Comparison of ENCODE assay signal across 12 cellular contexts in the genomic region with DNA sequence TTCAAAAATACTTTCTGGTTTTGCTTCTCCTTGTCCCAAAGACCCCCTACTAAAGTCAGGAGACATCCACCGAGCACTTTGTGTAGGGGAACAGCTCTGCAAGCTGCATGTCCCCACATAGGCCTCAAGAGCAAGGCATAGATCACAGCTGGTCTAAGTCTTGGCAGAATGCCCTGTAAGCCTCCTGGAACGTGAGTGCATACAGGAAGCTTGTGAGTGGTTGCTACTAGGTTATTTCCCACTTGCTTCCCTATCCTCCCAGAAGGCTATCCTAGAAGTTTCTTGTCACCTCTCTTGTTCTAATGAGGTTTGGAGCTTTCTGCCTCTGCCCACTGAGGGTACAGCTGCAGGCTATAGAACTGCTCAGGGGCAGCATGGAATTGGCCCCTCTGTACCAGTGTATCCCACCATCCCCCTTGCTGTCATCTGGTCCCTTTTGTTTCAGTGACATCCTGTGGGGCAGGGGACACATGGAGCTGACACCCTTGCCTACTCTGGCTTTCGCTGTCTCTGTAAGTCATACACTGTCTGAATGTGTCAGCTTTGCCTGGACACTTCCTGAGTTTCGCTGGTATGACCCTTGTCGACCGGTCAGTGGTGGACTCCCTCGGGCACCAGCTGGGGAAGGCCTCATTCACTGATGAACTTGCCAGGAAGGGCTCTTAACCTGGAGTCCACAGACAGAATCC. TPM values are rescaled to one million over a fixed set of nuclear protein-coding genes. Genes with fewer than 3 reads are reported as not detected.
DNase-seq lines count a peak whose midpoint lies in the region; ATAC-seq, FAIRE-seq and TF ChIP-seq lines count a peak whose summit lies in the region.
"Had no signal": no experiment of that assay in that cellular context is flagged by ENCODE, and none has a peak within 500 bp of the region (broad histone marks: within the 10 kb centered on the region; RNA-seq: fewer than 3 reads in every experiment).

No MANE protein-coding gene starts in this region.

- H3K4me1 Mint-ChIP-seq in activated CD4-positive, alpha-beta T cell treated with anti-CD3 and anti-CD28 coated beads for 36 hours = no peaks in the 10 kb centered on the region

- no peak overlapping the region for H3K9ac ChIP-seq in endothelial cell of umbilical vein (replicated peaks; ENCODE audit: extremely low read depth, insufficient read depth, low read length)

- intact Hi-C loops in endothelial cell of umbilical vein (cut with micrococcal nuclease) = no loop called here
- intact Hi-C loops in activated CD4-positive, alpha-beta T cell treated with anti-CD3 and anti-CD28 coated beads for 36 hours (cut with DNase I, micrococcal nuclease) = no loop called here

- no TSS peak for BruUV-seq in endothelial cell of umbilical vein (replicated peaks; lab: Mats Ljungman, UMichigan)

- no peaks in the 10 kb centered on the region for H4K20me1 ChIP-seq in endothelial cell of umbilical vein (replicated peaks; ENCODE audit: control insufficient read depth, extremely low read depth, insufficient read depth, low read length)

- H3K36me3 Mint-ChIP-seq in activated CD4-positive, alpha-beta T cell treated with anti-CD3 and anti-CD28 coated beads for 36 hours (ENCODE audit: low read depth) = no peaks in the 10 kb centered on the region

- no peaks in the 10 kb centered on the region for H3K79me2 ChIP-seq in endothelial cell of umbilical vein (ENCODE audit: control insufficient read depth, insufficient read depth, low read length)

- H3K4me3 Mint-ChIP-seq in activated CD4-positive, alpha-beta T cell treated with anti-CD3 and anti-CD28 coated beads for 36 hours = no peak overlapping the region

- H3K27me3 Mint-ChIP-seq in activated CD4-positive, alpha-beta T cell treated with anti-CD3 and anti-CD28 coated beads for 36 hours = no peaks in the 10 kb centered on the region

- H3K27ac Mint-ChIP-seq in activated CD4-positive, alpha-beta T cell treated with anti-CD3 and anti-CD28 coated beads for 36 hours = no peak overlapping the region

- H3K4me1 ChIP-seq in HEK293 (ENCODE audit: control insufficient read depth, insufficient read depth, low read length) (no peaks in the 10 kb centered on the region), endothelial cell of umbilical vein (ENCODE audit: control insufficient read depth, extremely low read depth, insufficient read depth, low read length) (no peaks in the 10 kb centered on the region), HAP-1 (no peaks in the 10 kb centered on the region)
- H3K4me1 ChIP-seq: psoas muscle had no signal

- H2AFZ ChIP-seq in endothelial cell of umbilical vein (ENCODE audit: low read depth, low read length) = no peak overlapping the region

- POLR2A ChIA-PET in HEK293 (lab: Yijun Ruan, JAX) = no interaction called here
- POLR2A ChIA-PET in endothelial cell of umbilical vein (lab: Charles Lee) = no interaction called here
- POLR2A ChIA-PET in activated CD4-positive, alpha-beta T cell treated with anti-CD3 and anti-CD28 coated beads for 36 hours (lab: Charles Lee) = no interaction called here

- DNase-seq in NCI-H345 treated with DMSO at 0.1 percent for 48 hours (lab: John Stamatoyannopoulos, UW; ENCODE audit: unreplicated experiment) (peak; percentile 70), endothelial cell of umbilical vein (ENCODE audit: low read depth, low spot score) (peak; percentile 54), pulmonary artery endothelial cell (ENCODE audit: low read depth, low spot score) (peak; percentile 58), AML-193 (lab: John Stamatoyannopoulos, UW) (no peak), HAP-1 (ENCODE audit: low spot score in 2 of 2) (no peak)
- DNase-seq in activated CD4-positive, alpha-beta T cell treated with anti-CD3 and anti-CD28 coated beads for 36 hours = no peak
- DNase-seq: activated CD8-positive, alpha-beta memory T cell treated with anti-CD3 and anti-CD28 coated beads, Interleukin-2, amount 50 U/mL, for 48 hours; erythroblast; psoas muscle had no signal

- H3K9me3 Mint-ChIP-seq in activated CD4-positive, alpha-beta T cell treated with anti-CD3 and anti-CD28 coated beads for 36 hours (ENCODE audit: low read depth) = no peaks in the 10 kb centered on the region

- H3K27ac ChIP-seq in HEK293 (ENCODE audit: extremely low read depth, low read depth, low read length) (no peak overlapping the region), endothelial cell of umbilical vein (ENCODE audit: insufficient read depth, low read depth, low read length) (no peak overlapping the region)
- H3K27ac ChIP-seq: psoas muscle had no signal

- TF ChIP-seq CTCF in HEK293 (tag by site-specific recombination; IDR thresholded peaks at IDR 0.05) = no peak
- no peak for TF ChIP-seq CTCF in endothelial cell of umbilical vein (IDR thresholded peaks at IDR 0.05; ENCODE audit: extremely low read depth in 1 of 2, insufficient read depth in 1 of 2, low read depth in 1 of 2, low read length in 2 of 2)

- no peak overlapping the region for H3K4me2 ChIP-seq in endothelial cell of umbilical vein (ENCODE audit: insufficient read depth, low read length)

- CTCF ChIA-PET in HEK293 (lab: Yijun Ruan, JAX) (interaction anchor here (0.5 to 2.6 kb wide), 8 partner anchors 9 to 1837 kb away, joined by 3 to 11 read pairs (median 3); no protein-coding TSS in a partner anchor), endothelial cell of umbilical vein (lab: Charles Lee) (interaction anchor here (0.9 to 1.2 kb wide), 2 partner anchors 508 to 535 kb away, joined by 3 to 4 read pairs; no protein-coding TSS in a partner anchor)
- CTCF ChIA-PET in activated CD4-positive, alpha-beta T cell treated with anti-CD3 and anti-CD28 coated beads for 36 hours (lab: Charles Lee) = no interaction called here

- H3K4me3 ChIP-seq in HEK293 (ENCODE audit: low read depth, low read length) = no peak overlapping the region
- no peak overlapping the region for H3K4me3 ChIP-seq in endothelial cell of umbilical vein (replicated peaks in 1 of 3; ENCODE audit: insufficient read depth in 1 of 3, low read depth in 1 of 3, low read length in 3 of 3)
- no peak overlapping the region for H3K4me3 ChIP-seq in HAP-1
- H3K4me3 ChIP-seq: psoas muscle had no signal

- no peak for FAIRE-seq in endothelial cell of umbilical vein (lab: Jason Lieb, UNC)
- FAIRE-seq: GM12891 had no signal

- in situ Hi-C loops in HAP-1 (cut with MboI; ENCODE audit: low sequenced_read_pairs) = loop anchor here (10.0 kb wide), 1 partner anchor 537 kb away; no protein-coding TSS in a partner anchor

- H3K27me3 ChIP-seq in endothelial cell of umbilical vein (ENCODE audit: control insufficient read depth in 2 of 2, insufficient read depth in 2 of 2, low read length in 2 of 2) (no peaks in the 10 kb centered on the region), HAP-1 (ENCODE audit: low read depth) (no peaks in the 10 kb centered on the region)

- TF ChIP-seq POLR2A in endothelial cell of umbilical vein (IDR thresholded peaks at IDR 0.05; ENCODE audit: low read depth, low read length) = no peak

- no peaks in the 10 kb centered on the region for H3K36me3 ChIP-seq in HEK293 (ENCODE audit: control insufficient read depth in 2 of 2, insufficient read depth in 1 of 2, low read length in 2 of 2)
- no peaks in the 10 kb centered on the region for H3K36me3 ChIP-seq in endothelial cell of umbilical vein (ENCODE audit: control insufficient read depth in 2 of 2, extremely low read depth in 1 of 2, insufficient read depth in 2 of 2, low read length in 2 of 2)
- no peaks in the 10 kb centered on the region for H3K36me3 ChIP-seq in HAP-1 (replicated peaks)

- no peaks in the 10 kb centered on the region for H3K9me1 ChIP-seq in endothelial cell of umbilical vein (replicated peaks; ENCODE audit: control insufficient read depth, extremely low read depth, insufficient read depth, low read length)

- no peak for ATAC-seq in GM18909 (IDR thresholded peaks at IDR 0.05; ENCODE audit: poor library complexity, unreplicated experiment)
- ATAC-seq in activated CD4-positive, alpha-beta T cell treated with anti-CD3 and anti-CD28 coated beads for 36 hours = no peak

- H3K9me3 ChIP-seq in HEK293 (ENCODE audit: control insufficient read depth, insufficient read depth, low read depth, low read length) (no peaks in the 10 kb centered on the region), endothelial cell of umbilical vein (replicated peaks; ENCODE audit: control insufficient read depth, insufficient read depth, low read length) (no peaks in the 10 kb centered on the region), HAP-1 (no peaks in the 10 kb centered on the region)
- H3K9me3 ChIP-seq: psoas muscle had no signal

- dilution Hi-C loops in endothelial cell of umbilical vein (cut with MboI; ENCODE audit: extremely low pct_ligation_motif_present, low sequenced_read_pairs) = no loop called here

TF ChIP-seq in HEK293, 187 proteins besides CTCF, POLR2A, EP300 and RAD21:
- TF ChIP-seq ZBTB7A (tag by site-specific recombination; IDR thresholded peaks at IDR 0.05; ENCODE audit: low read depth) (no peak), OSR2 (tag by site-specific recombination; IDR thresholded peaks at IDR 0.05) (peak; percentile 61)
TF ChIP-seq in HEK293: peak in this region for 1.

TF ChIP-seq in endothelial cell of umbilical vein, 7 proteins besides CTCF, POLR2A, EP300 and RAD21 (continues in another document):
- no peak for TF ChIP-seq MYC (IDR thresholded peaks at IDR 0.05; ENCODE audit: low read depth, low read length)

RNA-seq across cellular contexts. Expression of gene KCNK16, which starts 35.6 kb away (rescaled TPM):
- total RNA-seq in endothelial cell of umbilical vein (not detected in 2 replicates), pulmonary artery endothelial cell (not detected in 2 replicates)
- polyA plus RNA-seq in endothelial cell of umbilical vein = not detected in 2 replicates
- not detected in 2 replicates for polyA plus RNA-seq in endothelial cell of umbilical vein (2011; cell fraction: cytosol; rRNA removed)
- not detected in 2 replicates for polyA plus RNA-seq in endothelial cell of umbilical vein (2011; cell fraction: nucleus; rRNA removed)
- not detected in 2 replicates for polyA plus RNA-seq in endothelial cell of umbilical vein (2012)
- not detected in 2 replicates for polyA minus RNA-seq in endothelial cell of umbilical vein
- not detected for polyA minus RNA-seq in endothelial cell of umbilical vein (2011; cell fraction: cytosol; rRNA and poly(A)+ RNA removed)
- polyA minus RNA-seq in endothelial cell of umbilical vein (2011; cell fraction: nucleus; rRNA and poly(A)+ RNA removed) = not detected in 2 replicates
- total RNA-seq in activated CD4-positive, alpha-beta T cell treated with anti-CD3 and anti-CD28 coated beads for 36 hours = not detected
- total RNA-seq: psoas muscle had no signal
- polyA plus RNA-seq: psoas muscle had no signal

RNA-seq across cellular contexts. Expression of gene KCNK17, which starts 43.9 kb away (rescaled TPM):
- not detected in 2 replicates for total RNA-seq in endothelial cell of umbilical vein
- not detected in 2 replicates for polyA plus RNA-seq in endothelial cell of umbilical vein
- not detected in 2 replicates for polyA plus RNA-seq in endothelial cell of umbilical vein (2011; cell fraction: cytosol; rRNA removed)
- not detected in 2 replicates for polyA plus RNA-seq in endothelial cell of umbilical vein (2011; cell fraction: nucleus; rRNA removed)
- not detected in 2 replicates for polyA plus RNA-seq in endothelial cell of umbilical vein (2012)
- polyA minus RNA-seq in endothelial cell of umbilical vein = not detected in 2 replicates
- polyA minus RNA-seq in endothelial cell of umbilical vein (2011; cell fraction: cytosol; rRNA and poly(A)+ RNA removed) = not detected
- not detected in 2 replicates for polyA minus RNA-seq in endothelial cell of umbilical vein (2011; cell fraction: nucleus; rRNA and poly(A)+ RNA removed)
- total RNA-seq in pulmonary artery endothelial cell = not detected in 2 replicates
- total RNA-seq in activated CD4-positive, alpha-beta T cell treated with anti-CD3 and anti-CD28 coated beads for 36 hours = not detected
- total RNA-seq: psoas muscle had no signal

Comparison
In these comparisons a context has a peak if more than half of its experiments do, and no peak if none do; other contexts are left out.
1. DNase-seq: peak in NCI-H345 treated with DMSO at 0.1 percent for 48 hours (single experiment), endothelial cell of umbilical vein (single experiment) and pulmonary artery endothelial cell (single experiment); none in activated CD4-positive, alpha-beta T cell treated with anti-CD3 and anti-CD28 coated beads for 36 hours (single experiment), AML-193 (0 of 2) and HAP-1 (0 of 2).